4 cellular contexts compared by ENCODE assay signal in the genomic region with DNA sequence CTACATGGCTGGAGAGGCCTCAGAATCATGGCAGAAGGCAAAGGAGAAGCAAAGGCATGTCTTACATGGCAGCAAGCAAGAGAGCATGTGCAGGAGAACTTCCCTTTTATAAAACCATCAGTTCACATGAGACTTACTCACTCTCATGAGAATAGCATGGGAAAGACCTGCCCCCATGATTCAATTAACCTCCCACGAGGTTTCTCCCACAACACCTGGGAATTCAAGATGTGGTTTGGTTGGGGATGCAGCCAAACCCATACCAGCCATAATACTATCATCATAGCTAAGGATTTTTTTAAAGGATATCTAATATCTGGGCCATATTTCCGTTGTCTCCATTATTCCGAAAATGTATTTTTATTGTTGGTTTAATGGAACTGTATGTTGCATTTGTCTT. TPM values are rescaled to one million over a fixed set of nuclear protein-coding genes. Genes with fewer than 3 reads are reported as not detected.
"Had no signal": no experiment of that assay in that cellular context is flagged by ENCODE, and none has a peak within 500 bp of the region (broad histone marks: within the 10 kb centered on the region; RNA-seq: fewer than 3 reads in every experiment).

No MANE protein-coding gene starts in this region.

RNA-seq across cellular contexts. Expression of a gene that starts 47.1 kb away (rescaled TPM):
- total RNA-seq: OCI-LY7, PC-3, Right ventricle myocardium inferior, SJCRH30 had no signal
